ENCODE assay signal across 19 cellular contexts in genomic region chr6:91098006-91098405, GRCh38.
DNase-seq lines count a peak whose midpoint lies in the region; TF ChIP-seq lines count a peak whose summit lies in the region.
"Had no signal": no experiment of that assay in that cellular context is flagged by ENCODE, and none has a peak within 500 bp of the region (broad histone marks: within the 10 kb centered on the region; RNA-seq: fewer than 3 reads in every experiment).

No MANE protein-coding gene starts in this region.

- no peaks in the 10 kb centered on the region for H3K9me3 Mint-ChIP-seq in osteocyte (ENCODE audit: unreplicated experiment)
- H3K9me3 Mint-ChIP-seq: activated CD4-positive, alpha-beta memory T cell treated with anti-CD3 and anti-CD28 coated beads for 36 hours; activated naive CD8-positive, alpha-beta T cell treated with anti-CD3 and anti-CD28 coated beads, Interleukin-2, amount 10 ng/mL, durations not matched to agents 7 days and 5 days; CD4-positive, alpha-beta memory T cell had no signal

- H3K4me1 ChIP-seq in uterus, result no peaks in the 10 kb centered on the region

- peak overlapping the region; percentile 4 for H3K27ac Mint-ChIP-seq in osteocyte (ENCODE audit: unreplicated experiment)
- H3K27ac Mint-ChIP-seq: activated CD4-positive, alpha-beta memory T cell treated with anti-CD3 and anti-CD28 coated beads for 36 hours; activated naive CD8-positive, alpha-beta T cell treated with anti-CD3 and anti-CD28 coated beads, Interleukin-2, amount 10 ng/mL, durations not matched to agents 7 days and 5 days; activated T-cell treated with anti-CD3 and anti-CD28 coated beads, Interleukin-2, amount 50 U/mL, for 72 hours; CD4-positive, alpha-beta memory T cell; naive B cell; progenitor cell of endocrine pancreas had no signal

- H3K27me3 Mint-ChIP-seq in osteocyte (ENCODE audit: unreplicated experiment), result no peaks in the 10 kb centered on the region
- H3K27me3 Mint-ChIP-seq: activated CD4-positive, alpha-beta memory T cell treated with anti-CD3 and anti-CD28 coated beads for 36 hours; activated naive CD8-positive, alpha-beta T cell treated with anti-CD3 and anti-CD28 coated beads, Interleukin-2, amount 10 ng/mL, durations not matched to agents 7 days and 5 days; naive B cell had no signal

- no peaks in the 10 kb centered on the region for H3K36me3 ChIP-seq in uterus
- H3K36me3 ChIP-seq: cardiac muscle cell had no signal

- in situ Hi-C loops in astrocyte of the spinal cord (cut with HindIII; ENCODE audit: low sequenced_read_pairs), result no loop called here

- no peaks in the 10 kb centered on the region for H3K27me3 ChIP-seq in uterus
- no peaks in the 10 kb centered on the region for H3K27me3 ChIP-seq in dorsolateral prefrontal cortex
- H3K27me3 ChIP-seq: cardiac muscle cell had no signal

- H3K36me3 Mint-ChIP-seq in osteocyte (ENCODE audit: unreplicated experiment), result no peaks in the 10 kb centered on the region
- H3K36me3 Mint-ChIP-seq: activated CD4-positive, alpha-beta memory T cell treated with anti-CD3 and anti-CD28 coated beads for 36 hours; activated naive CD8-positive, alpha-beta T cell treated with anti-CD3 and anti-CD28 coated beads, Interleukin-2, amount 10 ng/mL, durations not matched to agents 7 days and 5 days; CD4-positive, alpha-beta memory T cell; naive B cell had no signal

- 42 to 54% methylated on average over 5 of the region's 5 CpGs for WGBS in lower leg skin, 2 donors

- H3K27ac ChIP-seq in uterus, result no peak overlapping the region
- H3K27ac ChIP-seq in dorsolateral prefrontal cortex, result peak overlapping the region in 2 of 59 donors; percentile 21 to 33
- H3K27ac ChIP-seq: cardiac muscle cell, SK-N-MC had no signal

- H3K4me1 Mint-ChIP-seq in osteocyte (ENCODE audit: unreplicated experiment), result peaks cover 27% of the 10 kb centered on the region
- H3K4me1 Mint-ChIP-seq: activated naive CD8-positive, alpha-beta T cell treated with anti-CD3 and anti-CD28 coated beads, Interleukin-2, amount 10 ng/mL, durations not matched to agents 7 days and 5 days; CD4-positive, alpha-beta memory T cell; naive B cell had no signal

- H3K9me3 ChIP-seq in uterus, result no peaks in the 10 kb centered on the region

- H3K4me3 ChIP-seq in astrocyte of the spinal cord (ENCODE audit: low read depth, low read length) (no peak overlapping the region), uterus (no peak overlapping the region), dorsolateral prefrontal cortex (no peak overlapping the region), lower leg skin (ENCODE audit: low read depth, poor library complexity, severe bottlenecking) (no peak overlapping the region)
- H3K4me3 ChIP-seq: cardiac muscle cell, SK-N-MC had no signal

- intact Hi-C loops in uterus (cut with DNase I; ENCODE audit: low total_unique reads) (no loop called here), dorsolateral prefrontal cortex (cut with DNase I) (no loop called here), lower leg skin (cut with DNase I; ENCODE audit: low total_unique reads) (no loop called here)

- DNase-seq in NCI-H2107 treated with DMSO at 0.1 percent for 48 hours (lab: John Stamatoyannopoulos, UW; ENCODE audit: unreplicated experiment), result peak; percentile 38
- no peak for DNase-seq in NCI-H2107 (lab: John Stamatoyannopoulos, UW)
- peak; percentile 17 for DNase-seq in NCI-H345 treated with DMSO at 0.1 percent for 48 hours (lab: John Stamatoyannopoulos, UW; ENCODE audit: unreplicated experiment)
- peak; percentile 13 for DNase-seq in astrocyte of the spinal cord (ENCODE audit: low read depth, low spot score)
- no peak for DNase-seq in osteocyte (ENCODE audit: extremely low spot score, unreplicated experiment)
- no peak for DNase-seq in uterus
- DNase-seq in dorsolateral prefrontal cortex, result no peak
- DNase-seq in lower leg skin (ENCODE audit: low spot score in 2 of 2), result no peak
- DNase-seq: activated CD4-positive, alpha-beta memory T cell treated with anti-CD3 and anti-CD28 coated beads for 36 hours; activated naive CD8-positive, alpha-beta T cell treated with anti-CD3 and anti-CD28 coated beads, Interleukin-2, amount 10 ng/mL, durations not matched to agents 7 days and 5 days; activated T-cell treated with anti-CD3 and anti-CD28 coated beads, Interleukin-2, amount 50 U/mL, for 72 hours; CD4-positive, alpha-beta memory T cell; effector memory CD4-positive, alpha-beta T cell; naive B cell; stimulated activated naive CD4-positive, alpha-beta T cell; trophoblast cell had no signal

- TF ChIP-seq CTCF in astrocyte of the spinal cord (IDR thresholded peaks at IDR 0.05; ENCODE audit: low read depth, low read length) (no peak), osteocyte (IDR thresholded peaks at IDR 0.05) (no peak), uterus (IDR thresholded peaks at IDR 0.05) (no peak), dorsolateral prefrontal cortex (IDR thresholded peaks at IDR 0.05 in 54 of 56, conservative IDR thresholded peaks at IDR 0.05 in 2 of 56; ENCODE audit: low read depth in 1 of 56, partially characterized antibody in 56 of 56) (no peak), lower leg skin (IDR thresholded peaks at IDR 0.05) (no peak)

- no peak overlapping the region for H3K4me3 Mint-ChIP-seq in osteocyte (ENCODE audit: unreplicated experiment)
- H3K4me3 Mint-ChIP-seq: activated CD4-positive, alpha-beta memory T cell treated with anti-CD3 and anti-CD28 coated beads for 36 hours; activated naive CD8-positive, alpha-beta T cell treated with anti-CD3 and anti-CD28 coated beads, Interleukin-2, amount 10 ng/mL, durations not matched to agents 7 days and 5 days; activated T-cell treated with anti-CD3 and anti-CD28 coated beads, Interleukin-2, amount 50 U/mL, for 72 hours; CD4-positive, alpha-beta memory T cell; naive B cell had no signal

- TF ChIP-seq POLR2A in uterus (IDR thresholded peaks at IDR 0.05) (no peak), lower leg skin (IDR thresholded peaks at IDR 0.05) (no peak)

Comparison
In these comparisons a context has a peak if more than half of its experiments do, and no peak if none do; other contexts are left out.
1. DNase-seq: peak in NCI-H2107 treated with DMSO at 0.1 percent for 48 hours (single experiment), NCI-H345 treated with DMSO at 0.1 percent for 48 hours (single experiment) and astrocyte of the spinal cord (single experiment); none in NCI-H2107 (single experiment), osteocyte (single experiment), uterus (0 of 2), dorsolateral prefrontal cortex (0 of 10) and lower leg skin (0 of 2).